In genomic region chr1:196701144-196701543, GRCh38 we compare ENCODE assay signal across 7 cellular contexts. TPM values are rescaled to one million over a fixed set of nuclear protein-coding genes. Genes with fewer than 3 reads are reported as not detected.
"Had no signal": no experiment of that assay in that cellular context is flagged by ENCODE, and none has a peak within 500 bp of the region (broad histone marks: within the 10 kb centered on the region; RNA-seq: fewer than 3 reads in every experiment).

No MANE protein-coding gene starts in this region.

- H3K36me3 Mint-ChIP-seq: IgD-negative memory B cell had no signal

- H3K4me3 ChIP-seq: K562 had no signal

- H3K4me1 Mint-ChIP-seq: IgD-negative memory B cell had no signal

- H3K27ac ChIP-seq: HL-60 had no signal

- FAIRE-seq: HTR-8/SVneo, K562 had no signal

- H3K4me3 Mint-ChIP-seq: IgD-negative memory B cell had no signal

- ATAC-seq: K562 had no signal

- DNase-seq: IMR-90, KBM-7, KG1 had no signal

RNA-seq across cellular contexts. Expression of gene CFH, which starts 49.3 kb away (rescaled TPM):
- polyA plus RNA-seq: IgD-negative memory B cell had no signal
